ENCODE assay signal across 1 cellular context in the genomic region with DNA sequence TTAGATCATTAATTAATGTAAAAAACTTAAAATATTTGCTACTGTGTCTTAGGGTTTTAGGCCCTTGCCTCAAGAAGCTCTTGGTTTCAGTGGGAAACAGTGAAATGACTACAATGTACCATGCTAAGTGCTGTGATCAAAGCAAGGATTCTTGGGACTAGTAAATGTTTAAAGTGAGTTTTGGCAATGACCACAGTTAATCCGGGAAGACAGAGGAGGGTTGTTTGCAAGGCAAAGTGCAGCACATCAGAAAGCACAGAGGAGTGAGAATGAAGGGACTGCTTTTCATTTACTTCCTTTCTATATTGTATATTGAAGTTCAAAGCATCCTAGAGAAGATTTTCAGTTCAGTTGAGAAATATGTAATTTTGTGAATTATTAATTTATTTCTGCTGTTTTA.
TF ChIP-seq lines count a peak whose summit lies in the region.
"Not testable (repeated sequence)": the region's sequence is repeated elsewhere in the genome, so short reads cannot be mapped to it uniquely, and the experiment has no call there.

No MANE protein-coding gene starts in this region.

TF ChIP-seq in HepG2, 621 proteins besides CTCF, POLR2A, EP300 and RAD21 (continued from another document):
- TF ChIP-seq HNF1A (IDR thresholded peaks at IDR 0.05; ENCODE audit: low read depth); SOX6 (IDR thresholded peaks at IDR 0.05); SOX13 (IDR thresholded peaks at IDR 0.05): not testable (repeated sequence)
- TF ChIP-seq HNF1A (CRISPR knock-in tag; IDR thresholded peaks at IDR 0.05; ENCODE audit: borderline replicate concordance) (peak; percentile 32; the same call in 1 of the 2 replicates), SOX6 (CRISPR knock-in tag; IDR thresholded peaks at IDR 0.05) (peak; percentile 32), SOX13 (CRISPR knock-in tag; conservative IDR thresholded peaks at IDR 0.05 in 1 of 2, IDR thresholded peaks at IDR 0.05 in 1 of 2) (peak in 1 of 2 experiments; percentile 64; a peak in 2 of 4 replicates)
- TF ChIP-seq, protein P1, sequence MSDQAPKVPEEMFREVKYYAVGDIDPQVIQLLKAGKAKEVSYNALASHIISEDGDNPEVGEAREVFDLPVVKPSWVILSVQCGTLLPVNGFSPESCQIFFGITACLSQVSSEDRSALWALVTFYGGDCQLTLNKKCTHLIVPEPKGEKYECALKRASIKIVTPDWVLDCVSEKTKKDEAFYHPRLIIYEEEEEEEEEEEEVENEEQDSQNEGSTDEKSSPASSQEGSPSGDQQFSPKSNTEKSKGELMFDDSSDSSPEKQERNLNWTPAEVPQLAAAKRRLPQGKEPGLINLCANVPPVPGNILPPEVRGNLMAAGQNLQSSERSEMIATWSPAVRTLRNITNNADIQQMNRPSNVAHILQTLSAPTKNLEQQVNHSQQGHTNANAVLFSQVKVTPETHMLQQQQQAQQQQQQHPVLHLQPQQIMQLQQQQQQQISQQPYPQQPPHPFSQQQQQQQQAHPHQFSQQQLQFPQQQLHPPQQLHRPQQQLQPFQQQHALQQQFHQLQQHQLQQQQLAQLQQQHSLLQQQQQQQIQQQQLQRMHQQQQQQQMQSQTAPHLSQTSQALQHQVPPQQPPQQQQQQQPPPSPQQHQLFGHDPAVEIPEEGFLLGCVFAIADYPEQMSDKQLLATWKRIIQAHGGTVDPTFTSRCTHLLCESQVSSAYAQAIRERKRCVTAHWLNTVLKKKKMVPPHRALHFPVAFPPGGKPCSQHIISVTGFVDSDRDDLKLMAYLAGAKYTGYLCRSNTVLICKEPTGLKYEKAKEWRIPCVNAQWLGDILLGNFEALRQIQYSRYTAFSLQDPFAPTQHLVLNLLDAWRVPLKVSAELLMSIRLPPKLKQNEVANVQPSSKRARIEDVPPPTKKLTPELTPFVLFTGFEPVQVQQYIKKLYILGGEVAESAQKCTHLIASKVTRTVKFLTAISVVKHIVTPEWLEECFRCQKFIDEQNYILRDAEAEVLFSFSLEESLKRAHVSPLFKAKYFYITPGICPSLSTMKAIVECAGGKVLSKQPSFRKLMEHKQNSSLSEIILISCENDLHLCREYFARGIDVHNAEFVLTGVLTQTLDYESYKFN (CRISPR knock-in tag; conservative IDR thresholded peaks at IDR 0.05), result peak; percentile 36; the same call in 1 of the 2 replicates
